In the genomic region with DNA sequence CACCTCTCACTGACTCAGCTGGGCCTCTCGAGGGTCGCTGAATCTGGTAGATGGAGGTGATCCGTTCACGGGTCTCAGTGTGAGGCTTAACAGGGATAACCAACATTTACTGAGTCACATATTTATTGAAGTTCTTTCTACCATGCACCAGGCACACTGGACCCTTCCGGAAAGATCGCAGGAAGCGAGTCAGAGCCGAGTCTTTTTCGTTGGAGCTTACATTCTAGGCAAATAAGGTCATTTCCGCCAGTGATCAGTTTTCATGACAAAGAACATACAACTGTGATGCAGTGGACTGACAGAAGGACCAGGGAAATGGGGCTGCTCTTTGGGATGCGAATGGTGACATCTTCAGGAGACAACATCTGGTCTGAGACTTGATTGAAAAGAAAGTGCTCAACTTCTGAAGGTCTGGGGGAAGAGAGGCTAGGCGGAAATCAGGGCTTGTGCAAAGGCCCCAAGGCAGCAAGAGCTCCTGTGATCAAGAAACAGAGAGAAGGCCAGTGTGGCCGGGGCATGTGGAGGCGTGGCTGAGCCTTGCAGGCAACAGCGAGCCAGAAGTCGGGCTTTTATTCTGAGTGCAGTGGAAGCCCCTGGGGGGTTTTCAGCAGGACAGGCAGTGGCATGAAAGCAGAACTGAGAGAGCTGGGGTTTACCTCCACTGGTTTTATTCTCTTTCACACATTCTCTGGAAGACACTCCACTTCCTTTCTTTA, we compare ENCODE assay signal across 11 cellular contexts. TPM values are rescaled to one million over a fixed set of nuclear protein-coding genes. Genes with fewer than 3 reads are reported as not detected.
DNase-seq lines count a peak whose midpoint lies in the region; ATAC-seq, FAIRE-seq and TF ChIP-seq lines count a peak whose summit lies in the region.
"Had no signal": no experiment of that assay in that cellular context is flagged by ENCODE, and none has a peak within 500 bp of the region (broad histone marks: within the 10 kb centered on the region; RNA-seq: fewer than 3 reads in every experiment).

No MANE protein-coding gene starts in this region.

- H3K27me3 ChIP-seq in GM06990 (replicated peaks; ENCODE audit: control insufficient read depth, insufficient read depth, low read length), result no peaks in the 10 kb centered on the region
- no peaks in the 10 kb centered on the region for H3K27me3 ChIP-seq in bronchial epithelial cell (ENCODE audit: control insufficient read depth, insufficient read depth, low read length)
- H3K27me3 ChIP-seq in sigmoid colon, result no peaks in the 10 kb centered on the region
- H3K27me3 ChIP-seq: neutrophil had no signal

- no peaks in the 10 kb centered on the region for H3K9me3 ChIP-seq in sigmoid colon
- H3K9me3 ChIP-seq: neutrophil had no signal

- H3K27ac ChIP-seq in sigmoid colon, result no peak overlapping the region
- H3K27ac ChIP-seq: neutrophil, SK-N-MC had no signal

- H3K36me3 ChIP-seq in GM06990 (ENCODE audit: control insufficient read depth, insufficient read depth, low read length) (no peaks in the 10 kb centered on the region), bronchial epithelial cell (ENCODE audit: control insufficient read depth, insufficient read depth, low read length) (no peaks in the 10 kb centered on the region), sigmoid colon (no peaks in the 10 kb centered on the region)
- H3K36me3 ChIP-seq: neutrophil had no signal

- no peaks in the 10 kb centered on the region for H3K27me3 Mint-ChIP-seq in effector memory CD8-positive, alpha-beta T cell
- H3K27me3 Mint-ChIP-seq in natural killer cell treated with Interleukin-12 subunit alpha and Interleukin-12 subunit beta and Interleukin-15 and Interleukin-18, amount 100 ng/mL, for 72 hours, result no peaks in the 10 kb centered on the region
- H3K27me3 Mint-ChIP-seq: central memory CD8-positive, alpha-beta T cell had no signal

- no peak for TF ChIP-seq EP300 in sigmoid colon (IDR thresholded peaks at IDR 0.05)

- no peak overlapping the region for H3K27ac Mint-ChIP-seq in effector memory CD8-positive, alpha-beta T cell
- no peak overlapping the region for H3K27ac Mint-ChIP-seq in natural killer cell treated with Interleukin-12 subunit alpha and Interleukin-12 subunit beta and Interleukin-15 and Interleukin-18, amount 100 ng/mL, for 72 hours

- 86 to 91% methylated on average over 16 of the region's 16 CpGs for WGBS in sigmoid colon, 2 donors

- DNase-seq in GM06990 (ENCODE audit: extremely low read depth, insufficient read length), result peak; percentile 83
- DNase-seq in bronchial epithelial cell (ENCODE audit: low read depth), result peak; percentile 60
- no peak for DNase-seq in DMS79 (lab: John Stamatoyannopoulos, UW)
- DNase-seq in effector memory CD8-positive, alpha-beta T cell, result no peak
- DNase-seq in sigmoid colon, result no peak
- DNase-seq in natural killer cell treated with Interleukin-12 subunit alpha and Interleukin-12 subunit beta and Interleukin-15 and Interleukin-18, amount 100 ng/mL, for 72 hours (ENCODE audit: low spot score), result no peak

- H3K4me1 Mint-ChIP-seq in effector memory CD8-positive, alpha-beta T cell (ENCODE audit: low read depth in 2 of 2), result peaks cover 0 to 2% of the 10 kb centered on the region in 2 donors
- peaks cover 11 to 13% of the 10 kb centered on the region in 2 donors for H3K4me1 Mint-ChIP-seq in natural killer cell treated with Interleukin-12 subunit alpha and Interleukin-12 subunit beta and Interleukin-15 and Interleukin-18, amount 100 ng/mL, for 72 hours (ENCODE audit: low read depth in 2 of 2)

- H3K4me3 ChIP-seq in GM06990 (replicated peaks; ENCODE audit: low read depth, low read length) (no peak overlapping the region), bronchial epithelial cell (ENCODE audit: low read depth, low read length) (no peak overlapping the region), sigmoid colon (no peak overlapping the region)
- H3K4me3 ChIP-seq: SK-N-MC had no signal

- no peak for FAIRE-seq in bronchial epithelial cell (lab: Jason Lieb, UNC)

- H3K9me3 Mint-ChIP-seq in effector memory CD8-positive, alpha-beta T cell, result no peaks in the 10 kb centered on the region
- no peaks in the 10 kb centered on the region for H3K9me3 Mint-ChIP-seq in natural killer cell treated with Interleukin-12 subunit alpha and Interleukin-12 subunit beta and Interleukin-15 and Interleukin-18, amount 100 ng/mL, for 72 hours

- TF ChIP-seq CTCF in GM06990 (IDR thresholded peaks at IDR 0.05; ENCODE audit: insufficient read depth, low read length, poor library complexity, severe bottlenecking) (no peak), bronchial epithelial cell (IDR thresholded peaks at IDR 0.05; ENCODE audit: insufficient read depth, low read length, severe bottlenecking) (no peak), sigmoid colon (IDR thresholded peaks at IDR 0.05) (no peak)

- peaks cover 3% of the 10 kb centered on the region for H3K36me3 Mint-ChIP-seq in effector memory CD8-positive, alpha-beta T cell (ENCODE audit: insufficient read depth)
- H3K36me3 Mint-ChIP-seq in natural killer cell treated with Interleukin-12 subunit alpha and Interleukin-12 subunit beta and Interleukin-15 and Interleukin-18, amount 100 ng/mL, for 72 hours, result peaks cover 14% of the 10 kb centered on the region

- TF ChIP-seq POLR2A in sigmoid colon (IDR thresholded peaks at IDR 0.05), result no peak

- H3K4me3 Mint-ChIP-seq in effector memory CD8-positive, alpha-beta T cell, result no peak overlapping the region
- H3K4me3 Mint-ChIP-seq in natural killer cell treated with Interleukin-12 subunit alpha and Interleukin-12 subunit beta and Interleukin-15 and Interleukin-18, amount 100 ng/mL, for 72 hours, result no peak overlapping the region
- H3K4me3 Mint-ChIP-seq: central memory CD8-positive, alpha-beta T cell had no signal

- no peaks in the 10 kb centered on the region for H3K4me1 ChIP-seq in sigmoid colon

- ATAC-seq in GM19468 (IDR thresholded peaks at IDR 0.05; ENCODE audit: extremely low read depth, unreplicated experiment) (peak; percentile 92), HG03196 (IDR thresholded peaks at IDR 0.05; ENCODE audit: unreplicated experiment) (peak; percentile 96)
- ATAC-seq in effector memory CD8-positive, alpha-beta T cell (replicated peaks), result no peak
- no peak for ATAC-seq in natural killer cell treated with Interleukin-12 subunit alpha and Interleukin-12 subunit beta and Interleukin-15 and Interleukin-18, amount 100 ng/mL, for 72 hours

- intact Hi-C loops in sigmoid colon (cut with DNase I), result no loop called here

RNA-seq across cellular contexts. Expression of gene APCDD1L, which starts 56.7 kb away (rescaled TPM):
- total RNA-seq in bronchial epithelial cell (under 0.01 TPM in 1 of 2 replicates, not detected in the other), sigmoid colon (1 to 10 TPM in 3 of 4 donors, under 1 TPM in 1; 0.33 to 1.9 (median 1.6) TPM)
- under 1 TPM in 2 of 3 donors, not detected in 1; 0.22 to 0.23 TPM for polyA plus RNA-seq in sigmoid colon
- total RNA-seq in natural killer cell treated with Interleukin-12 subunit alpha and Interleukin-12 subunit beta and Interleukin-15 and Interleukin-18, amount 100 ng/mL, for 72 hours, result not detected

Comparison
In these comparisons a context has a peak if more than half of its experiments do, and no peak if none do; other contexts are left out.
1. DNase-seq: peak in GM06990 (single experiment) and bronchial epithelial cell (single experiment); none in DMS79 (single experiment), effector memory CD8-positive, alpha-beta T cell (0 of 3), sigmoid colon (single experiment) and natural killer cell treated with Interleukin-12 subunit alpha and Interleukin-12 subunit beta and Interleukin-15 and Interleukin-18, amount 100 ng/mL, for 72 hours (single experiment).
2. ATAC-seq: peak in GM19468 (single experiment) and HG03196 (single experiment); none in effector memory CD8-positive, alpha-beta T cell (single experiment) and natural killer cell treated with Interleukin-12 subunit alpha and Interleukin-12 subunit beta and Interleukin-15 and Interleukin-18, amount 100 ng/mL, for 72 hours (0 of 2).